In genomic region chr11:82864268-82864667, GRCh38 we compare ENCODE assay signal across 8 cellular contexts. TPM values are rescaled to one million over a fixed set of nuclear protein-coding genes. Genes with fewer than 3 reads are reported as not detected.
DNase-seq lines count a peak whose midpoint lies in the region; ATAC-seq and TF ChIP-seq lines count a peak whose summit lies in the region.

No MANE protein-coding gene starts in this region.

- peaks cover under 1 to 47% (median 22%) of the 10 kb centered on the region in 3 donors for H3K4me1 ChIP-seq in esophagus squamous epithelium
- peaks cover 0 to 4% of the 10 kb centered on the region in 2 donors for H3K4me1 ChIP-seq in naive thymus-derived CD4-positive, alpha-beta T cell (ENCODE audit: control insufficient read depth in 2 of 2, insufficient read depth in 2 of 2, low read length in 2 of 2)

- in situ Hi-C loops in GM13977 (cut with MboI; ENCODE audit: low pct_unique_long_range_greater_than_20kb, low sequenced_read_pairs, unreplicated experiment): no loop called here

- H3K9me3 Mint-ChIP-seq in naive thymus-derived CD4-positive, alpha-beta T cell: no peaks in the 10 kb centered on the region
- no peaks in the 10 kb centered on the region for H3K9me3 Mint-ChIP-seq in activated T-helper 1 cell treated with anti-CD3 and anti-CD28 coated beads, Interleukin-12 subunit alpha, Interleukin-12 subunit beta, Interleukin-2, Interleukin-4 antibody, amounts not matched to agents 30 ng/mL and 10 ng/mL and 1 ng/mL, durations not matched to agents 14 hours and 24 hours and 36 hours

- no peaks in the 10 kb centered on the region for H3K27me3 ChIP-seq in esophagus squamous epithelium
- no peaks in the 10 kb centered on the region for H3K27me3 ChIP-seq in naive thymus-derived CD4-positive, alpha-beta T cell (ENCODE audit: control insufficient read depth in 2 of 2, insufficient read depth in 2 of 2, low read length in 2 of 2)

- H3K4me3 ChIP-seq in AG04449 (ENCODE audit: low read depth, low read length) (no peak overlapping the region), esophagus squamous epithelium (no peak overlapping the region)
- H3K4me3 ChIP-seq in naive thymus-derived CD4-positive, alpha-beta T cell (ENCODE audit: low read length): no peak overlapping the region

- WGBS in esophagus squamous epithelium, 2 donors: 26 to 41% methylated on average over 5 of the region's 5 CpGs

- H3K27ac Mint-ChIP-seq in naive thymus-derived CD4-positive, alpha-beta T cell: no peak overlapping the region
- no peak overlapping the region for H3K27ac Mint-ChIP-seq in activated T-helper 1 cell treated with anti-CD3 and anti-CD28 coated beads, Interleukin-12 subunit alpha, Interleukin-12 subunit beta, Interleukin-2, Interleukin-4 antibody, amounts not matched to agents 30 ng/mL and 10 ng/mL and 1 ng/mL, durations not matched to agents 14 hours and 24 hours and 36 hours

- DNase-seq in AG04449 (ENCODE audit: low read depth, low spot score): no peak
- peak; percentile 30 for DNase-seq in GM13977 (ENCODE audit: low spot score)
- DNase-seq in NCI-H1092 (lab: John Stamatoyannopoulos, UW): peak; percentile 18
- DNase-seq in SW480 (ENCODE audit: low spot score): peak; percentile 66
- DNase-seq in esophagus squamous epithelium (lab: John Stamatoyannopoulos, UW): no peak
- DNase-seq in naive thymus-derived CD4-positive, alpha-beta T cell: peak in 6 of 9 donors; percentile 15 to 48 (median 36)
- no peak for DNase-seq in activated T-helper 1 cell treated with anti-CD3 and anti-CD28 coated beads, Interleukin-12 subunit alpha, Interleukin-12 subunit beta, Interleukin-2, Interleukin-4 antibody, amounts not matched to agents 30 ng/mL and 10 ng/mL and 1 ng/mL, durations not matched to agents 14 hours and 24 hours and 36 hours (ENCODE audit: low spot score)

- H3K27me3 Mint-ChIP-seq in naive thymus-derived CD4-positive, alpha-beta T cell: peaks cover 0 to 7% (median 0%) of the 10 kb centered on the region in 5 donors
- H3K27me3 Mint-ChIP-seq in activated T-helper 1 cell treated with anti-CD3 and anti-CD28 coated beads, Interleukin-12 subunit alpha, Interleukin-12 subunit beta, Interleukin-2, Interleukin-4 antibody, amounts not matched to agents 30 ng/mL and 10 ng/mL and 1 ng/mL, durations not matched to agents 14 hours and 24 hours and 36 hours (ENCODE audit: insufficient read depth): peaks cover 6% of the 10 kb centered on the region

- no peak overlapping the region for H3K4me3 Mint-ChIP-seq in naive thymus-derived CD4-positive, alpha-beta T cell
- no peak overlapping the region for H3K4me3 Mint-ChIP-seq in activated T-helper 1 cell treated with anti-CD3 and anti-CD28 coated beads, Interleukin-12 subunit alpha, Interleukin-12 subunit beta, Interleukin-2, Interleukin-4 antibody, amounts not matched to agents 30 ng/mL and 10 ng/mL and 1 ng/mL, durations not matched to agents 14 hours and 24 hours and 36 hours

- intact Hi-C loops in esophagus squamous epithelium (cut with DNase I): no loop called here
- intact Hi-C loops in naive thymus-derived CD4-positive, alpha-beta T cell (cut with micrococcal nuclease): loop anchor here (1.0 kb wide), 4 partner anchors 89 to 182 kb away; partner anchors contain the start of gene FAM181B (in 1 of the 2)
- intact Hi-C loops in activated T-helper 1 cell treated with anti-CD3 and anti-CD28 coated beads, Interleukin-12 subunit alpha, Interleukin-12 subunit beta, Interleukin-2, Interleukin-4 antibody, amounts not matched to agents 30 ng/mL and 10 ng/mL and 1 ng/mL, durations not matched to agents 14 hours and 24 hours and 36 hours (cut with micrococcal nuclease): loop anchor here (1.0 kb wide), 1 partner anchor 146 kb away; no protein-coding TSS in a partner anchor

- POLR2A ChIA-PET in AG04449 (lab: Yijun Ruan, JAX): no interaction called here
- POLR2A ChIA-PET in naive thymus-derived CD4-positive, alpha-beta T cell (lab: Charles Lee): no interaction called here

- no peaks in the 10 kb centered on the region for H3K36me3 Mint-ChIP-seq in naive thymus-derived CD4-positive, alpha-beta T cell
- no peaks in the 10 kb centered on the region for H3K36me3 Mint-ChIP-seq in activated T-helper 1 cell treated with anti-CD3 and anti-CD28 coated beads, Interleukin-12 subunit alpha, Interleukin-12 subunit beta, Interleukin-2, Interleukin-4 antibody, amounts not matched to agents 30 ng/mL and 10 ng/mL and 1 ng/mL, durations not matched to agents 14 hours and 24 hours and 36 hours (ENCODE audit: low read depth)

- TF ChIP-seq CTCF in AG04449 (IDR thresholded peaks at IDR 0.05; ENCODE audit: insufficient read depth, low read length, missing control alignments) (peak; percentile 64), GM13977 (IDR thresholded peaks at IDR 0.05; ENCODE audit: extremely low read depth, insufficient read depth, missing control alignments) (peak; percentile 62), esophagus squamous epithelium (IDR thresholded peaks at IDR 0.05) (peak in 5 of 6 experiments; percentile 31 to 48 (median 43))

- ATAC-seq in naive thymus-derived CD4-positive, alpha-beta T cell: peak; percentile 83
- ATAC-seq in HG03565 (IDR thresholded peaks at IDR 0.05; ENCODE audit: unreplicated experiment): no peak

- no peak overlapping the region for H3K27ac ChIP-seq in esophagus squamous epithelium
- no peak overlapping the region for H3K27ac ChIP-seq in naive thymus-derived CD4-positive, alpha-beta T cell (ENCODE audit: low read depth, low read length)

- no peaks in the 10 kb centered on the region for H3K9me3 ChIP-seq in esophagus squamous epithelium
- no peaks in the 10 kb centered on the region for H3K9me3 ChIP-seq in naive thymus-derived CD4-positive, alpha-beta T cell (ENCODE audit: control insufficient read depth in 2 of 3, low read length in 3 of 3)

- TF ChIP-seq POLR2A in esophagus squamous epithelium (IDR thresholded peaks at IDR 0.05): no peak

- CTCF ChIA-PET in AG04449 (lab: Yijun Ruan, JAX): interaction anchor here (0.6 to 7.9 kb wide), 8 partner anchors 12 to 955 kb away, joined by 3 to 134 read pairs (median 22); partner anchors contain the start of gene FAM181B
- CTCF ChIA-PET in naive thymus-derived CD4-positive, alpha-beta T cell (lab: Charles Lee): interaction anchor here (1.0 to 1.6 kb wide), 2 partner anchors 133 to 144 kb away, joined by 3 to 4 read pairs; no protein-coding TSS in a partner anchor

- peaks cover 0 to 7% (median 6%) of the 10 kb centered on the region in 7 donors for H3K4me1 Mint-ChIP-seq in naive thymus-derived CD4-positive, alpha-beta T cell
- peaks cover 12% of the 10 kb centered on the region for H3K4me1 Mint-ChIP-seq in activated T-helper 1 cell treated with anti-CD3 and anti-CD28 coated beads, Interleukin-12 subunit alpha, Interleukin-12 subunit beta, Interleukin-2, Interleukin-4 antibody, amounts not matched to agents 30 ng/mL and 10 ng/mL and 1 ng/mL, durations not matched to agents 14 hours and 24 hours and 36 hours (ENCODE audit: low read depth)

- no peaks in the 10 kb centered on the region for H3K36me3 ChIP-seq in esophagus squamous epithelium
- no peaks in the 10 kb centered on the region for H3K36me3 ChIP-seq in naive thymus-derived CD4-positive, alpha-beta T cell (ENCODE audit: control insufficient read depth in 2 of 3, insufficient read depth in 3 of 3, low read length in 3 of 3)

RNA-seq across cellular contexts. Expression of gene PRCP, which starts 36.0 kb away (rescaled TPM):
- total RNA-seq in esophagus squamous epithelium: 10 to 100 TPM; 39.6 to 82.4 (median 50.3) TPM
- 10 to 100 TPM; 19.9 to 42.3 (median 31.8) TPM for total RNA-seq in naive thymus-derived CD4-positive, alpha-beta T cell
- 10 to 100 TPM; 28.3 to 34.4 TPM for polyA plus RNA-seq in naive thymus-derived CD4-positive, alpha-beta T cell
- total RNA-seq in activated T-helper 1 cell treated with anti-CD3 and anti-CD28 coated beads, Interleukin-12 subunit alpha, Interleukin-12 subunit beta, Interleukin-2, Interleukin-4 antibody, amounts not matched to agents 30 ng/mL and 10 ng/mL and 1 ng/mL, durations not matched to agents 14 hours and 24 hours and 36 hours: 22.7 and 24.0 TPM in 2 replicates

RNA-seq across cellular contexts. Expression of gene DDIAS, which starts 37.3 kb away (rescaled TPM):
- 10 to 100 TPM in 1 of 4 donors, 1 to 10 TPM in 3; 2.8 to 10.9 (median 5.1) TPM for total RNA-seq in esophagus squamous epithelium
- 10 to 100 TPM in 1 of 5 experiments, 1 to 10 TPM in 2, under 1 TPM in 2; 0.57 to 12.7 (median 1.1) TPM for total RNA-seq in naive thymus-derived CD4-positive, alpha-beta T cell
- polyA plus RNA-seq in naive thymus-derived CD4-positive, alpha-beta T cell: 1 to 10 TPM in 1 of 2 donors, under 1 TPM in 1; 0.25 to 1.3 TPM
- total RNA-seq in activated T-helper 1 cell treated with anti-CD3 and anti-CD28 coated beads, Interleukin-12 subunit alpha, Interleukin-12 subunit beta, Interleukin-2, Interleukin-4 antibody, amounts not matched to agents 30 ng/mL and 10 ng/mL and 1 ng/mL, durations not matched to agents 14 hours and 24 hours and 36 hours: 28.7 and 29.4 TPM in 2 replicates

Comparison
In these comparisons a context has a peak if more than half of its experiments do, and no peak if none do; other contexts are left out.
1. DNase-seq: peak in GM13977 (single experiment), NCI-H1092 (single experiment), SW480 (single experiment) and naive thymus-derived CD4-positive, alpha-beta T cell (6 of 9); none in AG04449 (single experiment), esophagus squamous epithelium (single experiment) and activated T-helper 1 cell treated with anti-CD3 and anti-CD28 coated beads, Interleukin-12 subunit alpha, Interleukin-12 subunit beta, Interleukin-2, Interleukin-4 antibody, amounts not matched to agents 30 ng/mL and 10 ng/mL and 1 ng/mL, durations not matched to agents 14 hours and 24 hours and 36 hours (single experiment).
2. Peak in every context shown above with its lines, with median percentiles within 50 percentile points of each other: CTCF ChIP-seq.